Comparison of ENCODE assay signal across 15 cellular contexts in genomic region chr15:38048001-38048455, GRCh38.
A peak's percentile ranks its signal among the peaks of the same experiment; 100 is the strongest.
DNase-seq lines count a peak whose midpoint lies in the region; ATAC-seq lines count a peak whose summit lies in the region.
"Had no signal": no experiment of that assay in that cellular context is flagged by ENCODE, and none has a peak within 500 bp of the region (broad histone marks: within the 10 kb centered on the region; RNA-seq: fewer than 3 reads in every experiment).

No MANE protein-coding gene starts in this region.

- H3K79me1 ChIP-seq in mesenchymal stem cell (replicated peaks; ENCODE audit: low read length, poor library complexity, severe bottlenecking), result no peaks in the 10 kb centered on the region

- H3K4ac ChIP-seq in mesenchymal stem cell (ENCODE audit: low read depth in 1 of 2, low read length in 2 of 2), result no peak overlapping the region

- no peaks in the 10 kb centered on the region for H3K36me3 ChIP-seq in mesenchymal stem cell (ENCODE audit: control insufficient read depth in 1 of 2, insufficient read depth in 2 of 2, low read depth in 1 of 2, low read length in 2 of 2)
- H3K36me3 ChIP-seq: cardiac muscle cell, heart right ventricle, neural progenitor cell, tibial artery had no signal

- peak overlapping the region; percentile 53 for H2AK5ac ChIP-seq in mesenchymal stem cell (ENCODE audit: low read length, severe bottlenecking)

- H2BK5ac ChIP-seq in mesenchymal stem cell (ENCODE audit: low read depth, low read length, poor library complexity, severe bottlenecking), result no peak overlapping the region

- H3K14ac ChIP-seq in mesenchymal stem cell (ENCODE audit: low read length in 2 of 2), result no peak overlapping the region

- H3K4me3 ChIP-seq in mesenchymal stem cell (ENCODE audit: insufficient read depth in 1 of 2, low read depth in 1 of 2, low read length in 2 of 2), result no peak overlapping the region
- H3K4me3 ChIP-seq: cardiac muscle cell, heart right ventricle, neural progenitor cell, tibial artery had no signal

- no peak for DNase-seq in mesenchymal stem cell
- DNase-seq in globus pallidus (ENCODE audit: low spot score), result no peak
- no peak for DNase-seq in NCI-H748 treated with DMSO at 0.1 percent for 48 hours (lab: John Stamatoyannopoulos, UW)
- DNase-seq in HUDEP-2 (lab: John Stamatoyannopoulos, UW; ENCODE audit: unreplicated experiment in 76 of 76), result no peak
- DNase-seq: activated CD4-positive, alpha-beta T cell treated with anti-CD3 and anti-CD28 coated beads for 1 hour; activated gamma-delta T cell; CD8-positive, alpha-beta T cell; heart right ventricle; NCI-H2081 treated with DMSO at 0.1 percent for 48 hours; tibial artery had no signal

- no peak overlapping the region for H3K27ac ChIP-seq in mesenchymal stem cell (ENCODE audit: low read length, poor library complexity, severe bottlenecking)
- H3K27ac ChIP-seq: cardiac muscle cell, heart right ventricle, neural progenitor cell, tibial artery had no signal

- no peak overlapping the region for H2BK12ac ChIP-seq in mesenchymal stem cell (ENCODE audit: low read length in 2 of 2)

- H4K91ac ChIP-seq in mesenchymal stem cell (ENCODE audit: low read length), result no peak overlapping the region

- H3K23ac ChIP-seq in mesenchymal stem cell (ENCODE audit: low read length in 2 of 2), result no peak overlapping the region

- no peak overlapping the region for H3K9ac ChIP-seq in mesenchymal stem cell (ENCODE audit: low read length)
- H3K9ac ChIP-seq: neural progenitor cell had no signal

- no peak overlapping the region for H2AFZ ChIP-seq in mesenchymal stem cell (ENCODE audit: low read depth, low read length)
- H2AFZ ChIP-seq: neural progenitor cell had no signal

- no peaks in the 10 kb centered on the region for H3K27me3 ChIP-seq in mesenchymal stem cell (ENCODE audit: control insufficient read depth in 1 of 2, insufficient read depth in 1 of 2, low read length in 2 of 2)
- H3K27me3 ChIP-seq: cardiac muscle cell, heart right ventricle, neural progenitor cell, tibial artery had no signal

- WGBS in mesenchymal stem cell, result 91% methylated on average over 3 of the region's 3 CpGs

- no peak overlapping the region for H2BK120ac ChIP-seq in mesenchymal stem cell (ENCODE audit: low read depth, low read length)

- H3K4me2 ChIP-seq in mesenchymal stem cell (ENCODE audit: low read length, poor library complexity, severe bottlenecking), result no peak overlapping the region
- H3K4me2 ChIP-seq: neural progenitor cell had no signal

- H3K18ac ChIP-seq in mesenchymal stem cell (ENCODE audit: low read depth in 1 of 2, low read length in 2 of 2), result peak overlapping the region in 1 of 2 experiments; percentile 48

- no peaks in the 10 kb centered on the region for H3K9me3 ChIP-seq in mesenchymal stem cell (ENCODE audit: control insufficient read depth, low read length)
- H3K9me3 ChIP-seq: heart right ventricle, tibial artery had no signal

- H2BK15ac ChIP-seq in mesenchymal stem cell (ENCODE audit: low read depth, poor library complexity, severe bottlenecking), result no peak overlapping the region

- H4K8ac ChIP-seq in mesenchymal stem cell (ENCODE audit: low read length), result no peak overlapping the region

- peaks cover 3% of the 10 kb centered on the region for H3K4me1 ChIP-seq in mesenchymal stem cell (ENCODE audit: control insufficient read depth, insufficient read depth, low read depth, low read length)
- H3K4me1 ChIP-seq: neural progenitor cell, tibial artery had no signal

- peak; percentile 86 for ATAC-seq in GM18868 (IDR thresholded peaks at IDR 0.05; ENCODE audit: unreplicated experiment)
- peak; percentile 68 for ATAC-seq in GM21737 (IDR thresholded peaks at IDR 0.05; ENCODE audit: unreplicated experiment)
- ATAC-seq in HG03354 (IDR thresholded peaks at IDR 0.05; ENCODE audit: poor library complexity, severe bottlenecking, unreplicated experiment), result peak; percentile 79
- ATAC-seq: CD8-positive, alpha-beta T cell; heart right ventricle had no signal
